Comparison of ENCODE assay signal across 3 cellular contexts in genomic region chrX:142327182-142327581, GRCh38.
"Had no signal": no experiment of that assay in that cellular context is flagged by ENCODE, and none has a peak within 500 bp of the region (broad histone marks: within the 10 kb centered on the region; RNA-seq: fewer than 3 reads in every experiment).

No MANE protein-coding gene starts in this region.

- H3K4me3 ChIP-seq: GM12878 had no signal

- ATAC-seq: GM12878 had no signal

- DNase-seq: GDM1, GF-D8 had no signal
